In genomic region chr11:13011366-13012036, GRCh38 we compare ENCODE assay signal across 13 cellular contexts. TPM values are rescaled to one million over a fixed set of nuclear protein-coding genes. Genes with fewer than 3 reads are reported as not detected.
DNase-seq lines count a peak whose midpoint lies in the region; ATAC-seq and TF ChIP-seq lines count a peak whose summit lies in the region.
"Had no signal": no experiment of that assay in that cellular context is flagged by ENCODE, and none has a peak within 500 bp of the region (broad histone marks: within the 10 kb centered on the region; RNA-seq: fewer than 3 reads in every experiment).

No MANE protein-coding gene starts in this region.

- H3K4me2 ChIP-seq in mammary epithelial cell (ENCODE audit: insufficient read depth, low read depth, low read length) (peak overlapping the region; percentile 97), PC-9 (no peak overlapping the region)

- peaks cover 45% of the 10 kb centered on the region for H3K79me2 ChIP-seq in mammary epithelial cell (ENCODE audit: insufficient read depth, low read length)
- H3K79me2 ChIP-seq in PC-9 (ENCODE audit: low read depth), result no peaks in the 10 kb centered on the region

- H3K4me3 ChIP-seq in HUES6 (ENCODE audit: low read depth, low read length) (peak overlapping the region; percentile 50), mammary epithelial cell (replicated peaks in 1 of 3; ENCODE audit: insufficient read depth in 1 of 3, low read depth in 2 of 3, low read length in 3 of 3) (peak overlapping the region; percentile 48 to 66 (median 54)), psoas muscle (peak overlapping the region; percentile 32), PC-9 (no peak overlapping the region)

- in situ Hi-C loops in mammary epithelial cell (cut with MboI; ENCODE audit: low sequenced_read_pairs in 2 of 2), result no loop called here

- H3K9ac ChIP-seq in HUES6 (ENCODE audit: low read length), result peak overlapping the region; percentile 9
- H3K9ac ChIP-seq in mammary epithelial cell (ENCODE audit: insufficient read depth, low read length), result peak overlapping the region; percentile 73

- TF ChIP-seq CTCF in mammary epithelial cell (conservative IDR thresholded peaks at IDR 0.05 in 1 of 2, IDR thresholded peaks at IDR 0.05 in 1 of 2; ENCODE audit: extremely low read depth in 1 of 2, insufficient read depth in 1 of 2, low read depth in 1 of 2, low read length in 2 of 2) (no peak), psoas muscle (IDR thresholded peaks at IDR 0.05) (no peak), PC-9 (conservative IDR thresholded peaks at IDR 0.05) (no peak)

- intact Hi-C loops in mammary epithelial cell (cut with micrococcal nuclease) (loop anchor here (1.0 to 2.0 kb wide), 2 partner anchors 61 to 141 kb away; no protein-coding TSS in a partner anchor), psoas muscle (cut with DNase I) (no loop called here), PC-9 (cut with micrococcal nuclease; ENCODE audit: unreplicated experiment) (no loop called here)

- no TSS peak for BruUV-seq in mammary epithelial cell (replicated peaks; lab: Mats Ljungman, UMichigan)
- BruUV-seq in PC-9 (replicated peaks; lab: Mats Ljungman, UMichigan), result no TSS peak

- H3K9me2 ChIP-seq in PC-9 (ENCODE audit: insufficient read depth), result no peaks in the 10 kb centered on the region

- H3K36me3 ChIP-seq in HUES6 (ENCODE audit: control insufficient read depth, insufficient read depth, low read length), result no peaks in the 10 kb centered on the region
- no peaks in the 10 kb centered on the region for H3K36me3 ChIP-seq in mammary epithelial cell (ENCODE audit: insufficient read depth, low read length)
- no peaks in the 10 kb centered on the region for H3K36me3 ChIP-seq in psoas muscle (ENCODE audit: insufficient read depth in 1 of 2, low read depth in 1 of 2)
- no peaks in the 10 kb centered on the region for H3K36me3 ChIP-seq in PC-9 (ENCODE audit: low read depth)
- H3K36me3 ChIP-seq: sigmoid colon had no signal

- peaks cover 30% of the 10 kb centered on the region for H3K4me1 ChIP-seq in HUES6 (ENCODE audit: control insufficient read depth, insufficient read depth, low read length)
- peaks cover 58% of the 10 kb centered on the region for H3K4me1 ChIP-seq in mammary epithelial cell (ENCODE audit: insufficient read depth, low read length)
- peaks cover 17% of the 10 kb centered on the region for H3K4me1 ChIP-seq in psoas muscle
- peaks cover 11% of the 10 kb centered on the region; the same call in 1 of the 2 replicates for H3K4me1 ChIP-seq in PC-9 (replicated peaks; ENCODE audit: insufficient read depth)

- H3K27me3 ChIP-seq in HUES6 (ENCODE audit: control insufficient read depth, insufficient read depth, low read length), result peaks cover 69% of the 10 kb centered on the region
- no peaks in the 10 kb centered on the region for H3K27me3 ChIP-seq in mammary epithelial cell (ENCODE audit: insufficient read depth, low read length)
- peaks cover 3 to 64% (median 27%) of the 10 kb centered on the region in 3 donors for H3K27me3 ChIP-seq in psoas muscle (ENCODE audit: insufficient read depth in 3 of 3, low read length in 2 of 3)
- H3K27me3 ChIP-seq in PC-9 (ENCODE audit: insufficient read depth, low read depth), result no peaks in the 10 kb centered on the region

- H3K27ac ChIP-seq in HUES6 (ENCODE audit: low read depth, low read length) (no peak overlapping the region), mammary epithelial cell (ENCODE audit: insufficient read depth, low read depth, low read length) (peak overlapping the region; percentile 36), psoas muscle (no peak overlapping the region), PC-9 (no peak overlapping the region)
- H3K27ac ChIP-seq: sigmoid colon had no signal

- dilution Hi-C loops in mammary epithelial cell (cut with HindIII; ENCODE audit: low sequenced_read_pairs), result no loop called here

- POLR2A ChIA-PET in PC-9 (lab: Charles Lee; ENCODE audit: unreplicated experiment), result interaction anchor here (0.6 kb wide), 1 partner anchor 722 kb away, joined by 4 read pairs; no protein-coding TSS in a partner anchor

- H4K20me1 ChIP-seq in mammary epithelial cell (ENCODE audit: insufficient read depth, low read length), result no peaks in the 10 kb centered on the region
- H4K20me1 ChIP-seq in PC-9 (ENCODE audit: insufficient read depth), result no peaks in the 10 kb centered on the region

- ATAC-seq in psoas muscle, result no peak
- ATAC-seq in GM18511 (IDR thresholded peaks at IDR 0.05; ENCODE audit: unreplicated experiment), result no peak

- CTCF ChIA-PET in mammary epithelial cell (lab: Charles Lee; ENCODE audit: low non-redundant PET) (interaction anchor here (0.6 to 1.7 kb wide), 2 partner anchors 48 to 287 kb away, joined by 7 to 11 read pairs; no protein-coding TSS in a partner anchor), PC-9 (lab: Charles Lee) (no interaction called here)

- H3F3A ChIP-seq in PC-9 (ENCODE audit: insufficient read depth, low read depth), result no peaks in the 10 kb centered on the region

- peak overlapping the region; percentile 54 for H2AFZ ChIP-seq in mammary epithelial cell (ENCODE audit: low read depth, low read length)
- H2AFZ ChIP-seq in PC-9, result no peak overlapping the region

- DNase-seq in mammary epithelial cell (peak; percentile 38), kidney glomerular epithelial cell (lab: John Stamatoyannopoulos, UW) (peak; percentile 61), psoas muscle (no peak), RPMI8226 (no peak), PC-9 (no peak)
- DNase-seq: activated CD4-positive, alpha-beta T cell treated with anti-CD3 and anti-CD28 coated beads, Interleukin-2, amount 50 U/mL, for 4 hours; IMR-90; naive B cell; NCI-H1436; sigmoid colon had no signal

- H3K9me3 ChIP-seq in HUES6 (ENCODE audit: control insufficient read depth, insufficient read depth, low read depth, low read length) (0 out of 2 replicates have a peak, but pooled peaks cover 1% of the 10 kb centered on the region), mammary epithelial cell (replicated peaks; ENCODE audit: insufficient read depth, low read length) (no peaks in the 10 kb centered on the region), psoas muscle (no peaks in the 10 kb centered on the region), PC-9 (ENCODE audit: insufficient read depth, low read depth) (no peaks in the 10 kb centered on the region)
- H3K9me3 ChIP-seq: sigmoid colon had no signal

- 1% methylated on average over 10 of the region's 10 CpGs for WGBS in mammary epithelial cell (ENCODE audit: low coverage, missing lambda C conversion rate)
- 30 to 47% (median 43%) methylated on average over 10 of the region's 10 CpGs for WGBS in psoas muscle, 3 donors

RNA-seq across cellular contexts. Expression of gene RASSF10, which starts 2.4 kb away (rescaled TPM):
- total RNA-seq in mammary epithelial cell (1 to 10 TPM; 6.0 to 7.5 TPM), psoas muscle (under 1 TPM; 0.26 to 0.49 (median 0.37) TPM), PC-9 (2021) (0.35 and 0.55 TPM in 2 replicates)
- polyA plus RNA-seq in mammary epithelial cell (2.1 TPM), psoas muscle (under 1 TPM; 0.03 to 0.17 (median 0.09) TPM)
- 1.9 TPM for polyA minus RNA-seq in mammary epithelial cell
- total RNA-seq: activated T-helper 2 cell treated with anti-CD3 and anti-CD28 coated beads, Interferon-gamma antibody, Interleukin-2, Interleukin-4, amounts not matched to agents 10 μg/mL and 5 μg/mL and 100 μg/mL, durations not matched to agents 14 hours and 24 hours and 36 hours; IMR-90 had no signal
- polyA plus RNA-seq: IMR-90 had no signal

Comparison
In these comparisons a context has a peak if more than half of its experiments do, and no peak if none do; other contexts are left out.
1. DNase-seq: peak in mammary epithelial cell (single experiment) and kidney glomerular epithelial cell (single experiment); none in psoas muscle (0 of 2), RPMI8226 (single experiment) and PC-9 (0 of 2).